In genomic region chr10:49005270-49005669, GRCh38 we compare ENCODE assay signal across 2 cellular contexts.
TF ChIP-seq lines count a peak whose summit lies in the region.

No MANE protein-coding gene starts in this region.

TF ChIP-seq in liver, 16 proteins besides CTCF, POLR2A, EP300 and RAD21 (continued from another document):
- no peak for TF ChIP-seq JUND (IDR thresholded peaks at IDR 0.05)
- TF ChIP-seq RXRA (IDR thresholded peaks at IDR 0.05): peak; percentile 22 to 66
- no peak for TF ChIP-seq TAF1 (conservative IDR thresholded peaks at IDR 0.05)
- peak; percentile 37 for TF ChIP-seq FOXA2 (IDR thresholded peaks at IDR 0.05)
- no peak for TF ChIP-seq MAX (IDR thresholded peaks at IDR 0.05)
- no peak for TF ChIP-seq NR2F2 (IDR thresholded peaks at IDR 0.05)
- TF ChIP-seq REST (IDR thresholded peaks at IDR 0.05): no peak
- TF ChIP-seq ATF3 (IDR thresholded peaks at IDR 0.05): no peak
- TF ChIP-seq GABPA (IDR thresholded peaks at IDR 0.05 in 1 of 2, conservative IDR thresholded peaks at IDR 0.05 in 1 of 2): no peak
- TF ChIP-seq EGR1 (IDR thresholded peaks at IDR 0.05; ENCODE audit: low read depth in 2 of 2): no peak
- TF ChIP-seq FOXA1 (IDR thresholded peaks at IDR 0.05): no peak
- no peak for TF ChIP-seq HNF4G (IDR thresholded peaks at IDR 0.05)
- TF ChIP-seq YY1 (IDR thresholded peaks at IDR 0.05): no peak
- TF ChIP-seq SP1 (IDR thresholded peaks at IDR 0.05): peak; percentile 11

TF ChIP-seq in HepG2, 621 proteins besides CTCF, POLR2A, EP300 and RAD21:
- no peak for TF ChIP-seq KIAA2018 (CRISPR knock-in tag; IDR thresholded peaks at IDR 0.05; ENCODE audit: borderline replicate concordance)
- TF ChIP-seq NCOA2 (CRISPR knock-in tag; IDR thresholded peaks at IDR 0.05): no peak
- TF ChIP-seq SRSF1 (optimal IDR thresholded peaks at IDR 0.05; ENCODE audit: low read depth, low read length): no peak
- TF ChIP-seq HNRNPK (IDR thresholded peaks at IDR 0.05; ENCODE audit: low read depth, low read length, poor library complexity, severe bottlenecking): no peak
- no peak for TF ChIP-seq HBP1 (CRISPR knock-in tag; IDR thresholded peaks at IDR 0.05; ENCODE audit: low read depth)
- TF ChIP-seq BRD4 (CRISPR knock-in tag; IDR thresholded peaks at IDR 0.05): no peak
- no peak for TF ChIP-seq PHF21A (CRISPR knock-in tag; IDR thresholded peaks at IDR 0.05)
- TF ChIP-seq MED8 (CRISPR knock-in tag; IDR thresholded peaks at IDR 0.05; ENCODE audit: insufficient replicate concordance): no peak
- no peak for TF ChIP-seq SRSF4 (IDR thresholded peaks at IDR 0.05; ENCODE audit: low read depth, low read length, poor library complexity, severe bottlenecking)
- no peak for TF ChIP-seq FOXO4 (CRISPR knock-in tag; conservative IDR thresholded peaks at IDR 0.05)
- TF ChIP-seq DDIT3 (CRISPR knock-in tag; IDR thresholded peaks at IDR 0.05): no peak
- TF ChIP-seq HDAC1 (CRISPR knock-in tag; IDR thresholded peaks at IDR 0.05): no peak
- TF ChIP-seq IKZF4 (CRISPR knock-in tag; IDR thresholded peaks at IDR 0.05; ENCODE audit: borderline replicate concordance, low read depth, not compliant biosample characterization): no peak
- no peak for TF ChIP-seq ZNF44 (CRISPR knock-in tag; IDR thresholded peaks at IDR 0.05)
- no peak for TF ChIP-seq MYNN (CRISPR knock-in tag; IDR thresholded peaks at IDR 0.05; ENCODE audit: low read depth)
